Comparison of ENCODE assay signal across 13 cellular contexts in the genomic region with DNA sequence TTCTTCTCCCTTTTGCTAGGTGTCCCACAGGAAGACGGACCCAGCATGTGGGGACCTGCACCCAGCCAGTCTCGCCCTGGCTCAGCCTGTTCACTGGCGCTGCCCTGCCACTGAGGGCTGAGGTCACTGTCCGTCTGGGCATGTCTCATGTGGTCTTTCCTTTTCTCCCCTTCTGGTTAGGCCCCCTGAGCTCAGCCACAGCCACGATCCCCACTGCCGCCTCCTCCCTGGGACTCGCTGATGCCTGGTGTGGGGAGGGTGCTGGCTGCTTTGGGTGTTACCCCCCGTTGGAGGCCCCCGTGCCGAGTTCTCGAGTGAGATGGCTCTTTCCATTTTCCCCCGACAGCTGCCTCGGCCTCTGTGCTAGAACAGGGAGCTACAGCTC. TPM values are rescaled to one million over a fixed set of nuclear protein-coding genes. Genes with fewer than 3 reads are reported as not detected.
DNase-seq lines count a peak whose midpoint lies in the region; ATAC-seq and TF ChIP-seq lines count a peak whose summit lies in the region.
"Had no signal": no experiment of that assay in that cellular context is flagged by ENCODE, and none has a peak within 500 bp of the region (broad histone marks: within the 10 kb centered on the region; RNA-seq: fewer than 3 reads in every experiment).

No MANE protein-coding gene starts in this region.

- peak in 1 of 2 donors; percentile 19 for ATAC-seq in naive thymus-derived CD8-positive, alpha-beta T cell

- no peak for DNase-seq in T-helper 1 cell
- no peak for DNase-seq in dorsolateral prefrontal cortex
- DNase-seq in naive thymus-derived CD8-positive, alpha-beta T cell, result no peak
- DNase-seq in transverse colon, result no peak
- no peak for DNase-seq in head of caudate nucleus
- DNase-seq in NCI-H524 (lab: John Stamatoyannopoulos, UW), result no peak
- DNase-seq in G401 (ENCODE audit: low spot score), result no peak
- DNase-seq: activated B cell treated with CpG ODN at 0.5 μM for 24 hours, DMS79 treated with DMSO at 0.1 percent for 48 hours, NCI-H1092 treated with DMSO at 0.1 percent for 48 hours, SIG-M5 had no signal

- peaks cover 15% of the 10 kb centered on the region for H3K4me1 Mint-ChIP-seq in T-helper 1 cell treated with Interleukin-12 subunit alpha and Interleukin-12 subunit beta and Interleukin-4 antibody, amounts not matched to agents 30 μg/mL and 1 μg/mL, for 36 hours (ENCODE audit: low read depth)
- peaks cover 13 to 37% (median 26%) of the 10 kb centered on the region in 4 donors for H3K4me1 Mint-ChIP-seq in naive thymus-derived CD8-positive, alpha-beta T cell

- no peak overlapping the region for H3K4me3 Mint-ChIP-seq in T-helper 1 cell treated with Interleukin-12 subunit alpha and Interleukin-12 subunit beta and Interleukin-4 antibody, amounts not matched to agents 30 μg/mL and 1 μg/mL, for 36 hours
- peak overlapping the region in 4 of 10 donors; percentile 27 to 62 (median 50) for H3K4me3 Mint-ChIP-seq in naive thymus-derived CD8-positive, alpha-beta T cell
- H3K4me3 Mint-ChIP-seq: activated B cell treated with CpG ODN at 0.5 μM for 24 hours, H9 had no signal

- H3K36me3 Mint-ChIP-seq in T-helper 1 cell treated with Interleukin-12 subunit alpha and Interleukin-12 subunit beta and Interleukin-4 antibody, amounts not matched to agents 30 μg/mL and 1 μg/mL, for 36 hours (ENCODE audit: low read depth), result peaks cover 2% of the 10 kb centered on the region
- peaks cover 0 to 4% (median 1%) of the 10 kb centered on the region in 3 donors for H3K36me3 Mint-ChIP-seq in naive thymus-derived CD8-positive, alpha-beta T cell

- H3K27ac ChIP-seq in dorsolateral prefrontal cortex, result peak overlapping the region in 33 of 59 donors; percentile 51 to 98 (median 89)
- peak overlapping the region; percentile 55 to 86 (median 72) for H3K27ac ChIP-seq in transverse colon

- H3K4me3 ChIP-seq in dorsolateral prefrontal cortex (no peak overlapping the region), transverse colon (no peak overlapping the region)

- no peaks in the 10 kb centered on the region for H3K27me3 Mint-ChIP-seq in T-helper 1 cell treated with Interleukin-12 subunit alpha and Interleukin-12 subunit beta and Interleukin-4 antibody, amounts not matched to agents 30 μg/mL and 1 μg/mL, for 36 hours (ENCODE audit: low read depth)
- no peaks in the 10 kb centered on the region for H3K27me3 Mint-ChIP-seq in naive thymus-derived CD8-positive, alpha-beta T cell
- H3K27me3 Mint-ChIP-seq: activated B cell treated with CpG ODN at 0.5 μM for 24 hours had no signal

- peaks cover 0 to 8% (median 0%) of the 10 kb centered on the region in 4 donors for H3K36me3 ChIP-seq in transverse colon

- in situ Hi-C loops in transverse colon (cut with MboI; ENCODE audit: low pct_ligation_motif_present in 1 of 4, low pct_unique_long_range_greater_than_20kb in 1 of 4, low sequenced_read_pairs in 3 of 4), result loop anchor here in 2 of 4 donors (25.0 kb wide), 1 partner anchor 136 kb away; a partner anchor contains a TSS
- in situ Hi-C loops in G401 (cut with HindIII; ENCODE audit: low sequenced_read_pairs), result no loop called here

- TF ChIP-seq CTCF in dorsolateral prefrontal cortex (IDR thresholded peaks at IDR 0.05 in 54 of 56, conservative IDR thresholded peaks at IDR 0.05 in 2 of 56; ENCODE audit: low read depth in 1 of 56, partially characterized antibody in 56 of 56) (no peak), transverse colon (IDR thresholded peaks at IDR 0.05) (no peak)

- no peak for TF ChIP-seq POLR2A in transverse colon (IDR thresholded peaks at IDR 0.05)

- H3K27me3 ChIP-seq in dorsolateral prefrontal cortex (no peaks in the 10 kb centered on the region), transverse colon (no peaks in the 10 kb centered on the region)

- WGBS in transverse colon (ENCODE audit: low coverage in 1 of 2), 2 donors, result 73 to 87% methylated on average over 3 to 13 of the region's 13 CpGs

- peak overlapping the region; percentile 52 for H3K27ac Mint-ChIP-seq in T-helper 1 cell treated with Interleukin-12 subunit alpha and Interleukin-12 subunit beta and Interleukin-4 antibody, amounts not matched to agents 30 μg/mL and 1 μg/mL, for 36 hours
- peak overlapping the region in 6 of 10 donors; percentile 3 to 86 (median 64) for H3K27ac Mint-ChIP-seq in naive thymus-derived CD8-positive, alpha-beta T cell
- H3K27ac Mint-ChIP-seq: activated B cell treated with CpG ODN at 0.5 μM for 24 hours had no signal

- H3K9me3 ChIP-seq in transverse colon, result no peaks in the 10 kb centered on the region

- no peaks in the 10 kb centered on the region for H3K9me3 Mint-ChIP-seq in T-helper 1 cell treated with Interleukin-12 subunit alpha and Interleukin-12 subunit beta and Interleukin-4 antibody, amounts not matched to agents 30 μg/mL and 1 μg/mL, for 36 hours
- no peaks in the 10 kb centered on the region for H3K9me3 Mint-ChIP-seq in naive thymus-derived CD8-positive, alpha-beta T cell
- H3K9me3 Mint-ChIP-seq: activated B cell treated with CpG ODN at 0.5 μM for 24 hours had no signal

- POLR2A ChIA-PET in naive thymus-derived CD8-positive, alpha-beta T cell (lab: Charles Lee), result interaction anchor here (0.6 to 1.6 kb wide), 6 partner anchors 9 to 38 kb away, joined by 3 to 7 read pairs (median 3); a partner anchor contains a TSS

- peaks cover 8 to 25% (median 10%) of the 10 kb centered on the region in 4 donors for H3K4me1 ChIP-seq in transverse colon

- intact Hi-C loops in dorsolateral prefrontal cortex (cut with DNase I) (loop anchor here in 1 of 2 donors (5.0 kb wide), 1 partner anchor 51 kb away; a partner anchor contains a TSS), transverse colon (cut with DNase I; ENCODE audit: low total_unique reads) (no loop called here), head of caudate nucleus (cut with DNase I) (no loop called here)

- TF ChIP-seq EP300 in transverse colon (IDR thresholded peaks at IDR 0.05; ENCODE audit: low read depth), result no peak

RNA-seq across cellular contexts. Expression of a gene that starts 14.8 kb away (rescaled TPM):
- total RNA-seq in dorsolateral prefrontal cortex, result 10 to 100 TPM; 15.1 to 52.2 (median 27.7) TPM
- 10 to 100 TPM; 13.2 to 13.4 TPM for total RNA-seq in naive thymus-derived CD8-positive, alpha-beta T cell
- polyA plus RNA-seq in naive thymus-derived CD8-positive, alpha-beta T cell, result 1 to 10 TPM; 1.0 to 2.1 (median 1.5) TPM
- total RNA-seq in transverse colon, result 10 to 100 TPM in 1 of 4 donors, 1 to 10 TPM in 3; 5.2 to 19.9 (median 5.9) TPM
- total RNA-seq in G401 (2014; rRNA removed; shearing (Covaris generic)), result 23.0 and 24.2 TPM in 2 replicates

RNA-seq across cellular contexts. Expression of a gene that starts 49.9 kb away (rescaled TPM):
- 10 to 100 TPM; 37.4 to 68.3 (median 49.5) TPM for total RNA-seq in dorsolateral prefrontal cortex
- 100 to 1,000 TPM; 125 to 132 TPM for total RNA-seq in naive thymus-derived CD8-positive, alpha-beta T cell
- 10 to 100 TPM; 26.8 to 45.8 (median 39.7) TPM for polyA plus RNA-seq in naive thymus-derived CD8-positive, alpha-beta T cell
- 100 to 1,000 TPM in 1 of 4 donors, 10 to 100 TPM in 3; 68.3 to 135 (median 88.0) TPM for total RNA-seq in transverse colon
- 24.3 and 36.5 TPM in 2 replicates for total RNA-seq in G401 (2014; rRNA removed; shearing (Covaris generic))

RNA-seq across cellular contexts. Expression of a gene that starts 59.6 kb away (rescaled TPM):
- 100 to 1,000 TPM in 8 of 120 experiments, 10 to 100 TPM in 112; 15.9 to 126 (median 44.6) TPM for total RNA-seq in dorsolateral prefrontal cortex
- total RNA-seq in naive thymus-derived CD8-positive, alpha-beta T cell, result 1 to 10 TPM; 1.2 to 2.2 TPM
- under 1 TPM in 1 of 3 donors, not detected in 2; 0.15 TPM for polyA plus RNA-seq in naive thymus-derived CD8-positive, alpha-beta T cell
- total RNA-seq in transverse colon, result 100 to 1,000 TPM in 1 of 4 donors, 10 to 100 TPM in 1, 1 to 10 TPM in 2; 6.0 to 223 (median 8.0) TPM
- total RNA-seq in G401 (2014; rRNA removed; shearing (Covaris generic)), result 8.6 TPM in 2 replicates
